23 cellular contexts compared by ENCODE assay signal in the genomic region with DNA sequence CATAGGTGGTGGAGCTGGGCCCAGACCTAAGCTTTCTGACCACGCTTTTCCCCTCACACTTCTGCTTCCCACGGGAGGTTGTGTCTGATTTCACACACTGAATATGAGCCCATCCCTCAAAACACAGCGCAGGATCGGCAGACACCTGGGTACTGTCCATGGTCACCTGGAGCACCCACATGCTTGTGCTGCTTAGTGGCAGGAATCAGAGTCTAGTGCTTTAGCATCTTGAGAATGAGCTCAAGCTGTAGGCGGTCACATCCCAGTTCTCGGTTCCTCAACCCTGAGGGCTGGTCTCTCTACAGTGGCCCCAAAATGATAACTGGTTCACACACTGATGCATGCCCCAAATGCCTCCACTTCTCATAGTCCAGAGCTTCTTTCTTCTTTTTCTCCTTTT.
DNase-seq lines count a peak whose midpoint lies in the region; ATAC-seq lines count a peak whose summit lies in the region.
"Had no signal": no experiment of that assay in that cellular context is flagged by ENCODE, and none has a peak within 500 bp of the region (broad histone marks: within the 10 kb centered on the region; RNA-seq: fewer than 3 reads in every experiment).

No MANE protein-coding gene starts in this region.

- H3K27ac ChIP-seq in BLaER1 treated with 17β-estradiol and CSF1 and Interleukin-3, amounts not matched to agents 10 nM and 100 nM: no peak overlapping the region
- H3K27ac ChIP-seq: lower lobe of right lung, thoracic aorta had no signal

- no peaks in the 10 kb centered on the region for H3K4me1 Mint-ChIP-seq in activated T-helper 17 cell treated with anti-CD3 and anti-CD28 coated beads, Interleukin-2, amount 50 U/mL, for 72 hours

- H3K4me2 ChIP-seq in BLaER1 treated with 17β-estradiol and CSF1 and Interleukin-3, amounts not matched to agents 10 nM and 100 nM: peak overlapping the region in 7 of 11 experiments; percentile 47 to 74 (median 66); a peak in 13 of 22 replicates

- no peak overlapping the region for H3K27ac Mint-ChIP-seq in activated T-helper 17 cell treated with anti-CD3 and anti-CD28 coated beads, Interleukin-2, amount 50 U/mL, for 72 hours
- H3K27ac Mint-ChIP-seq: immature natural killer cell had no signal

- H3K27me3 Mint-ChIP-seq in activated T-helper 17 cell treated with anti-CD3 and anti-CD28 coated beads, Interleukin-2, amount 50 U/mL, for 72 hours: peaks cover 12% of the 10 kb centered on the region

- H3K9ac ChIP-seq in BLaER1 treated with 17β-estradiol and CSF1 and Interleukin-3, amounts not matched to agents 10 nM and 100 nM: no peak overlapping the region

- no peaks in the 10 kb centered on the region for H3K36me3 ChIP-seq in BLaER1 treated with 17β-estradiol and CSF1 and Interleukin-3, amounts not matched to agents 10 nM and 100 nM
- H3K36me3 ChIP-seq: lower lobe of right lung, thoracic aorta had no signal

- ATAC-seq in GM18867 (IDR thresholded peaks at IDR 0.05; ENCODE audit: unreplicated experiment) (peak; percentile 58), HG02870 (IDR thresholded peaks at IDR 0.05; ENCODE audit: unreplicated experiment) (peak; percentile 80), HG02884 (IDR thresholded peaks at IDR 0.05; ENCODE audit: unreplicated experiment) (no peak), GM21786 (IDR thresholded peaks at IDR 0.05; ENCODE audit: unreplicated experiment) (no peak), left lobe of liver (no peak)
- peak; percentile 9 for ATAC-seq in activated T-helper 17 cell treated with anti-CD3 and anti-CD28 coated beads, Interleukin-2, amount 50 U/mL, for 72 hours (replicated peaks)
- ATAC-seq: HepG2, lower lobe of right lung, Panc1, right cardiac atrium, SK-N-SH treated with all-trans-retinoic acid at 6 μM for 48 hours had no signal

- DNase-seq in NCI-H2029 treated with DMSO at 0.1 percent for 48 hours (lab: John Stamatoyannopoulos, UW) (no peak), left lobe of liver (ENCODE audit: low spot score) (no peak)
- DNase-seq: activated CD4-positive, alpha-beta T cell treated with anti-CD3 and anti-CD28 coated beads for 48 hours; activated effector memory CD4-positive, alpha-beta T cell treated with Interleukin-2 at 50 U/mL for 16 hours; cortex of kidney; GDM1; immature natural killer cell; lower lobe of right lung; NCI-H1436; NCI-H748 treated with DMSO at 0.1 percent for 48 hours; occipital lobe; right cardiac atrium; stimulated activated CD4-positive, alpha-beta T cell treated with anti-CD3 and anti-CD28 coated beads, Interleukin-15, amount 100 ng/mL, for 24 hours had no signal

- no peaks in the 10 kb centered on the region for H3K9me3 Mint-ChIP-seq in activated T-helper 17 cell treated with anti-CD3 and anti-CD28 coated beads, Interleukin-2, amount 50 U/mL, for 72 hours
- H3K9me3 Mint-ChIP-seq: immature natural killer cell had no signal

- no peak overlapping the region for H3K4me3 ChIP-seq in BLaER1 treated with 17β-estradiol and CSF1 and Interleukin-3, amounts not matched to agents 10 nM and 100 nM
- H3K4me3 ChIP-seq: lower lobe of right lung, thoracic aorta had no signal

- H4K20me1 ChIP-seq in BLaER1 treated with 17β-estradiol and CSF1 and Interleukin-3, amounts not matched to agents 10 nM and 100 nM: peaks cover 0 to 7% (median 0%) of the 10 kb centered on the region in 11 experiments; a peak in 2 of 22 replicates

- H3K4me3 Mint-ChIP-seq in activated T-helper 17 cell treated with anti-CD3 and anti-CD28 coated beads, Interleukin-2, amount 50 U/mL, for 72 hours: no peak overlapping the region
- H3K4me3 Mint-ChIP-seq: immature natural killer cell had no signal

- peaks cover 0 to 14% (median 10%) of the 10 kb centered on the region in 11 experiments; a peak in 10 of 22 replicates for H3K9me3 ChIP-seq in BLaER1 treated with 17β-estradiol and CSF1 and Interleukin-3, amounts not matched to agents 10 nM and 100 nM (replicated peaks in 1 of 11)
- H3K9me3 ChIP-seq: lower lobe of right lung, thoracic aorta had no signal

- H3K27me3 ChIP-seq in BLaER1 treated with 17β-estradiol and CSF1 and Interleukin-3, amounts not matched to agents 10 nM and 100 nM: peaks cover 11 to 20% (median 15%) of the 10 kb centered on the region in 11 experiments

- peaks cover 0 to 23% (median 17%) of the 10 kb centered on the region in 10 experiments; a peak in 13 of 20 replicates for H3K4me1 ChIP-seq in BLaER1 treated with 17β-estradiol and CSF1 and Interleukin-3, amounts not matched to agents 10 nM and 100 nM
- H3K4me1 ChIP-seq: lower lobe of right lung had no signal

- H3K36me3 Mint-ChIP-seq in activated T-helper 17 cell treated with anti-CD3 and anti-CD28 coated beads, Interleukin-2, amount 50 U/mL, for 72 hours (ENCODE audit: low read depth): no peaks in the 10 kb centered on the region
- H3K36me3 Mint-ChIP-seq: immature natural killer cell had no signal

Comparison
In these comparisons a context has a peak if more than half of its experiments do, and no peak if none do; other contexts are left out.
1. ATAC-seq: peak in GM18867 (single experiment), HG02870 (single experiment) and activated T-helper 17 cell treated with anti-CD3 and anti-CD28 coated beads, Interleukin-2, amount 50 U/mL, for 72 hours (single experiment); none in HG02884 (single experiment), GM21786 (single experiment) and left lobe of liver (single experiment).